1 cellular context compared by ENCODE assay signal in the genomic region with DNA sequence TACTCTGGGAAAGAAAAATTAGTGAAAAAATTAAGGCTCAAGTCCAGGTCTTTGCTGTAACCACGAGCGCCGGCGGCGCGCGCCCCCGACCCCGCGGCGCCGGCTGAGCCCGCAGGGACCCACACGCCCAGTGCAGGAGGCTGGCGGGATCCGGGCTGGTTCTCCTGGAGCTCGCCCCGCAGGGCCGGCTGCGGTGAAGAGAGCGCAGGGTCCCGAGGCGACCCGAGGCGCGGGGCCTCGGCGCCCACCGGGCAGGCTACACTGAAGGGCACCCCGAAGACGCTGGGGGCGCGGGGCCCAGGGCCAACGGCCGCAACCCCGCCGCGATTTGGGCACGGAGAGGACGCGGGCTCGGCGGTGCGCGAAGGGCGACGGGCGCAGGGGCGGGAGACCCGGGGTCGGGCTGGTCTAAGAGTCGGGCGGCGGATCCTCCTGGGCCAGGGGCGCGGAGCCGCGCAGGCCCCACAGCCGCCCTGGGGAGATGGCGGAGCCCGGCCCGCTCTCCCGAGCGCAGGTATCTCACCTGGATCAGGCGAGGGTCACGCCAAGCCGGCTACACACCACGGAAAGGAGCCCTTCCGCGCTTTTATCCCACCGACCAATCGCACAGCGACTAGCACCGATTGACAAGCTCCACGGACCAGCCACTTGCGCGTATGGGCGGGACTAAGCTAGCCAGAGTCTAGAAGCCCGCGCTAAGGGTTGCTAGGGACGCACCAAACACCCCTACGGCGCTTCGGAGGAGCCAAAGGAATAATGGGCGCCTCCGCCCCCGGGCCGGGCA.
TF ChIP-seq lines count a peak whose summit lies in the region.

A gene (minus strand): TSS at position 582 of the 784 bp plus-strand sequence. CDS start 6,440 bp downstream, outside the sequence.

TF ChIP-seq in HepG2, 621 proteins besides CTCF, POLR2A, EP300 and RAD21 (continued from another document and continues in another):
- TF ChIP-seq, protein P1, sequence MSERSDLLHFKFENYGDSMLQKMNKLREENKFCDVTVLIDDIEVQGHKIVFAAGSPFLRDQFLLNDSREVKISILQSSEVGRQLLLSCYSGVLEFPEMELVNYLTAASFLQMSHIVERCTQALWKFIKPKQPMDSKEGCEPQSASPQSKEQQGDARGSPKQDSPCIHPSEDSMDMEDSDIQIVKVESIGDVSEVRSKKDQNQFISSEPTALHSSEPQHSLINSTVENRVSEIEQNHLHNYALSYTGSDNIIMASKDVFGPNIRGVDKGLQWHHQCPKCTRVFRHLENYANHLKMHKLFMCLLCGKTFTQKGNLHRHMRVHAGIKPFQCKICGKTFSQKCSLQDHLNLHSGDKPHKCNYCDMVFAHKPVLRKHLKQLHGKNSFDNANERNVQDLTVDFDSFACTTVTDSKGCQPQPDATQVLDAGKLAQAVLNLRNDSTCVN (CRISPR knock-in tag; IDR thresholded peaks at IDR 0.05; ENCODE audit: borderline replicate concordance) = no peak
- TF ChIP-seq MAFK (conservative IDR thresholded peaks at IDR 0.05 in 1 of 2, IDR thresholded peaks at IDR 0.05 in 1 of 2; ENCODE audit: low read length in 2 of 2) = no peak
- TF ChIP-seq, protein P2, sequence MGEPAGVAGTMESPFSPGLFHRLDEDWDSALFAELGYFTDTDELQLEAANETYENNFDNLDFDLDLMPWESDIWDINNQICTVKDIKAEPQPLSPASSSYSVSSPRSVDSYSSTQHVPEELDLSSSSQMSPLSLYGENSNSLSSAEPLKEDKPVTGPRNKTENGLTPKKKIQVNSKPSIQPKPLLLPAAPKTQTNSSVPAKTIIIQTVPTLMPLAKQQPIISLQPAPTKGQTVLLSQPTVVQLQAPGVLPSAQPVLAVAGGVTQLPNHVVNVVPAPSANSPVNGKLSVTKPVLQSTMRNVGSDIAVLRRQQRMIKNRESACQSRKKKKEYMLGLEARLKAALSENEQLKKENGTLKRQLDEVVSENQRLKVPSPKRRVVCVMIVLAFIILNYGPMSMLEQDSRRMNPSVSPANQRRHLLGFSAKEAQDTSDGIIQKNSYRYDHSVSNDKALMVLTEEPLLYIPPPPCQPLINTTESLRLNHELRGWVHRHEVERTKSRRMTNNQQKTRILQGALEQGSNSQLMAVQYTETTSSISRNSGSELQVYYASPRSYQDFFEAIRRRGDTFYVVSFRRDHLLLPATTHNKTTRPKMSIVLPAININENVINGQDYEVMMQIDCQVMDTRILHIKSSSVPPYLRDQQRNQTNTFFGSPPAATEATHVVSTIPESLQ (CRISPR knock-in tag; conservative IDR thresholded peaks at IDR 0.05) = 0 out of 2 replicates have a peak, but pooled peaks have one; percentile 52
- TF ChIP-seq ZNF788 (CRISPR knock-in tag; IDR thresholded peaks at IDR 0.05; ENCODE audit: borderline replicate concordance) = peak; percentile 50; the same call in 1 of the 2 replicates
- peak; percentile 55; the same call in 1 of the 2 replicates for TF ChIP-seq GATAD1 (CRISPR knock-in tag; IDR thresholded peaks at IDR 0.05)
- TF ChIP-seq, protein P3, sequence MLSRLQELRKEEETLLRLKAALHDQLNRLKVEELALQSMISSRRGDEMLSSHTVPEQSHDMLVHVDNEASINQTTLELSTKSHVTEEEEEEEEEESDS (CRISPR knock-in tag; IDR thresholded peaks at IDR 0.05; ENCODE audit: borderline replicate concordance) = no peak
- TF ChIP-seq ZNF230 (CRISPR knock-in tag; IDR thresholded peaks at IDR 0.05) = peak; percentile 39; the same call in 1 of the 2 replicates
- no peak for TF ChIP-seq ZNF569 (CRISPR knock-in tag; IDR thresholded peaks at IDR 0.05; ENCODE audit: borderline replicate concordance)
- TF ChIP-seq, protein P4, sequence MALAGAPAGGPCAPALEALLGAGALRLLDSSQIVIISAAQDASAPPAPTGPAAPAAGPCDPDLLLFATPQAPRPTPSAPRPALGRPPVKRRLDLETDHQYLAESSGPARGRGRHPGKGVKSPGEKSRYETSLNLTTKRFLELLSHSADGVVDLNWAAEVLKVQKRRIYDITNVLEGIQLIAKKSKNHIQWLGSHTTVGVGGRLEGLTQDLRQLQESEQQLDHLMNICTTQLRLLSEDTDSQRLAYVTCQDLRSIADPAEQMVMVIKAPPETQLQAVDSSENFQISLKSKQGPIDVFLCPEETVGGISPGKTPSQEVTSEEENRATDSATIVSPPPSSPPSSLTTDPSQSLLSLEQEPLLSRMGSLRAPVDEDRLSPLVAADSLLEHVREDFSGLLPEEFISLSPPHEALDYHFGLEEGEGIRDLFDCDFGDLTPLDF (CRISPR knock-in tag; IDR thresholded peaks at IDR 0.05) = peak; percentile 94
- TF ChIP-seq, protein P5, sequence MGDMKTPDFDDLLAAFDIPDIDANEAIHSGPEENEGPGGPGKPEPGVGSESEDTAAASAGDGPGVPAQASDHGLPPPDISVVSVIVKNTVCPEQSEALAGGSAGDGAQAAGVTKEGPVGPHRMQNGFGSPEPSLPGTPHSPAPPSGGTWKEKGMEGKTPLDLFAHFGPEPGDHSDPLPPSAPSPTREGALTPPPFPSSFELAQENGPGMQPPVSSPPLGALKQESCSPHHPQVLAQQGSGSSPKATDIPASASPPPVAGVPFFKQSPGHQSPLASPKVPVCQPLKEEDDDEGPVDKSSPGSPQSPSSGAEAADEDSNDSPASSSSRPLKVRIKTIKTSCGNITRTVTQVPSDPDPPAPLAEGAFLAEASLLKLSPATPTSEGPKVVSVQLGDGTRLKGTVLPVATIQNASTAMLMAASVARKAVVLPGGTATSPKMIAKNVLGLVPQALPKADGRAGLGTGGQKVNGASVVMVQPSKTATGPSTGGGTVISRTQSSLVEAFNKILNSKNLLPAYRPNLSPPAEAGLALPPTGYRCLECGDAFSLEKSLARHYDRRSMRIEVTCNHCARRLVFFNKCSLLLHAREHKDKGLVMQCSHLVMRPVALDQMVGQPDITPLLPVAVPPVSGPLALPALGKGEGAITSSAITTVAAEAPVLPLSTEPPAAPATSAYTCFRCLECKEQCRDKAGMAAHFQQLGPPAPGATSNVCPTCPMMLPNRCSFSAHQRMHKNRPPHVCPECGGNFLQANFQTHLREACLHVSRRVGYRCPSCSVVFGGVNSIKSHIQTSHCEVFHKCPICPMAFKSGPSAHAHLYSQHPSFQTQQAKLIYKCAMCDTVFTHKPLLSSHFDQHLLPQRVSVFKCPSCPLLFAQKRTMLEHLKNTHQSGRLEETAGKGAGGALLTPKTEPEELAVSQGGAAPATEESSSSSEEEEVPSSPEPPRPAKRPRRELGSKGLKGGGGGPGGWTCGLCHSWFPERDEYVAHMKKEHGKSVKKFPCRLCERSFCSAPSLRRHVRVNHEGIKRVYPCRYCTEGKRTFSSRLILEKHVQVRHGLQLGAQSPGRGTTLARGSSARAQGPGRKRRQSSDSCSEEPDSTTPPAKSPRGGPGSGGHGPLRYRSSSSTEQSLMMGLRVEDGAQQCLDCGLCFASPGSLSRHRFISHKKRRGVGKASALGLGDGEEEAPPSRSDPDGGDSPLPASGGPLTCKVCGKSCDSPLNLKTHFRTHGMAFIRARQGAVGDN (CRISPR knock-in tag; IDR thresholded peaks at IDR 0.05) = peak; percentile 90
- TF ChIP-seq CREM (IDR thresholded peaks at IDR 0.05) = peak; percentile 27; the same call in 1 of the 2 replicates
- no peak for TF ChIP-seq CREM (CRISPR knock-in tag; IDR thresholded peaks at IDR 0.05)
- no peak; the same call in 1 of the 2 replicates for TF ChIP-seq ZNF33B (CRISPR knock-in tag; IDR thresholded peaks at IDR 0.05)
- peak; percentile 77 for TF ChIP-seq NAIF1 (CRISPR knock-in tag; IDR thresholded peaks at IDR 0.05; ENCODE audit: borderline replicate concordance)
- TF ChIP-seq, protein P6, sequence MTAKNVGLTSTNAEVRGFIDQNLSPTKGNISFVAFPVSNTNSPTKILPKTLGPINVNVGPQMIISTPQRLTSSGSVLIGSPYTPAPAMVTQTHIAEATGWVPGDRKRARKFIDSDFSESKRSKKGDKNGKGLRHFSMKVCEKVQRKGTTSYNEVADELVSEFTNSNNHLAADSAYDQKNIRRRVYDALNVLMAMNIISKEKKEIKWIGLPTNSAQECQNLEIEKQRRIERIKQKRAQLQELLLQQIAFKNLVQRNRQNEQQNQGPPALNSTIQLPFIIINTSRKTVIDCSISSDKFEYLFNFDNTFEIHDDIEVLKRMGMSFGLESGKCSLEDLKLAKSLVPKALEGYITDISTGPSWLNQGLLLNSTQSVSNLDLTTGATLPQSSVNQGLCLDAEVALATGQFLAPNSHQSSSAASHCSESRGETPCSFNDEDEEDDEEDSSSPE (CRISPR knock-in tag; IDR thresholded peaks at IDR 0.05) = peak; percentile 96
- 0 out of 2 replicates have a peak, but pooled peaks have one; percentile 12 for TF ChIP-seq TGIF2 (CRISPR knock-in tag; IDR thresholded peaks at IDR 0.05)
- peak; percentile 46; the same call in 1 of the 2 replicates for TF ChIP-seq MYC (CRISPR knock-in tag; IDR thresholded peaks at IDR 0.05; ENCODE audit: borderline replicate concordance)
- TF ChIP-seq RFXAP (CRISPR knock-in tag; IDR thresholded peaks at IDR 0.05; ENCODE audit: borderline replicate concordance) = no peak
- TF ChIP-seq ZNF121 (CRISPR knock-in tag; IDR thresholded peaks at IDR 0.05) = no peak
- TF ChIP-seq TBX3 (IDR thresholded peaks at IDR 0.05; ENCODE audit: borderline replicate concordance) = no peak
- TF ChIP-seq YEATS4 (CRISPR knock-in tag; IDR thresholded peaks at IDR 0.05; ENCODE audit: borderline replicate concordance) = peak; percentile 69; the same call in 1 of the 2 replicates
- TF ChIP-seq MEIS1 (CRISPR knock-in tag; IDR thresholded peaks at IDR 0.05; ENCODE audit: borderline replicate concordance) = no peak
- TF ChIP-seq, protein P7, sequence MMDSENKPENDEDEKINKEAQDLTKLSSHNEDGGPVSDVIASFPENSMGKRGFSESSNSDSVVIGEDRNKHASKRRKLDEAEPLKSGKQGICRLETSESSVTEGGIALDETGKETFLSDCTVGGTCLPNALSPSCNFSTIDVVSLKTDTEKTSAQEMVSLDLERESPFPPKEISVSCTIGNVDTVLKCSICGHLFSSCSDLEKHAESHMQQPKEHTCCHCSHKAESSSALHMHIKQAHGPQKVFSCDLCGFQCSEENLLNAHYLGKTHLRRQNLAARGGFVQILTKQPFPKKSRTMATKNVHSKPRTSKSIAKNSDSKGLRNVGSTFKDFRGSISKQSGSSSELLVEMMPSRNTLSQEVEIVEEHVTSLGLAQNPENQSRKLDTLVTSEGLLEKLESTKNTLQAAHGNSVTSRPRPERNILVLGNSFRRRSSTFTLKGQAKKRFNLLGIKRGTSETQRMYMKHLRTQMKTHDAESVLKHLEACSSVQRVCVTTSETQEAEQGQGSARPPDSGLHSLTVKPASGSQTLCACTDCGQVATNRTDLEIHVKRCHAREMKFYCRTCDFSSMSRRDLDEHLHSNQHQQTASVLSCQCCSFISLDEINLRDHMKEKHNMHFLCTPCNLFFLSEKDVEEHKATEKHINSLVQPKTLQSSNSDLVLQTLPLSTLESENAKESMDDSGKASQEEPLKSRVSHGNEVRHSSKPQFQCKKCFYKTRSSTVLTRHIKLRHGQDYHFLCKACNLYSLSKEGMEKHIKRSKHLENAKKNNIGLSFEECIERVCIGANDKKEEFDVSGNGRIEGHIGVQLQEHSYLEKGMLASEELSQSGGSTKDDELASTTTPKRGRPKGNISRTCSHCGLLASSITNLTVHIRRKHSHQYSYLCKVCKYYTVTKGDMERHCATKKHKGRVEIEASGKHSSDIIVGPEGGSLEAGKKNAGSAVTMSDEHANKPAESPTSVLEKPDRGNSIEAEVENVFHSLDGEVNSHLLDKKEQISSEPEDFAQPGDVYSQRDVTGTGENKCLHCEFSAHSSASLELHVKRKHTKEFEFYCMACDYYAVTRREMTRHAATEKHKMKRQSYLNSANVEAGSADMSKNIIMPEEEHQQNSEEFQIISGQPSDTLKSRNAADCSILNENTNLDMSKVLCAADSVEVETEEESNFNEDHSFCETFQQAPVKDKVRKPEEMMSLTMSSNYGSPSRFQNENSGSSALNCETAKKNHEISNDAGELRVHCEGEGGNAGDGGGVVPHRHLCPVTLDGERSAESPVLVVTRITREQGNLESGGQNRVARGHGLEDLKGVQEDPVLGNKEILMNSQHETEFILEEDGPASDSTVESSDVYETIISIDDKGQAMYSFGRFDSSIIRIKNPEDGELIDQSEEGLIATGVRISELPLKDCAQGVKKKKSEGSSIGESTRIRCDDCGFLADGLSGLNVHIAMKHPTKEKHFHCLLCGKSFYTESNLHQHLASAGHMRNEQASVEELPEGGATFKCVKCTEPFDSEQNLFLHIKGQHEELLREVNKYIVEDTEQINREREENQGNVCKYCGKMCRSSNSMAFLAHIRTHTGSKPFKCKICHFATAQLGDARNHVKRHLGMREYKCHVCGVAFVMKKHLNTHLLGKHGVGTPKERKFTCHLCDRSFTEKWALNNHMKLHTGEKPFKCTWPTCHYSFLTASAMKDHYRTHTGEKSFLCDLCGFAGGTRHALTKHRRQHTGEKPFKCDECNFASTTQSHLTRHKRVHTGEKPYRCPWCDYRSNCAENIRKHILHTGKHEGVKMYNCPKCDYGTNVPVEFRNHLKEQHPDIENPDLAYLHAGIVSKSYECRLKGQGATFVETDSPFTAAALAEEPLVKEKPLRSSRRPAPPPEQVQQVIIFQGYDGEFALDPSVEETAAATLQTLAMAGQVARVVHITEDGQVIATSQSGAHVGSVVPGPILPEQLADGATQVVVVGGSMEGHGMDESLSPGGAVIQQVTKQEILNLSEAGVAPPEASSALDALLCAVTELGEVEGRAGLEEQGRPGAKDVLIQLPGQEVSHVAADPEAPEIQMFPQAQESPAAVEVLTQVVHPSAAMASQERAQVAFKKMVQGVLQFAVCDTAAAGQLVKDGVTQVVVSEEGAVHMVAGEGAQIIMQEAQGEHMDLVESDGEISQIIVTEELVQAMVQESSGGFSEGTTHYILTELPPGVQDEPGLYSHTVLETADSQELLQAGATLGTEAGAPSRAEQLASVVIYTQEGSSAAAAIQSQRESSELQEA (CRISPR knock-in tag; IDR thresholded peaks at IDR 0.05; ENCODE audit: not compliant biosample characterization) = no peak
- peak; percentile 23 for TF ChIP-seq SRSF1 (optimal IDR thresholded peaks at IDR 0.05; ENCODE audit: low read depth, low read length)
- TF ChIP-seq PHB2 (IDR thresholded peaks at IDR 0.05; ENCODE audit: partially characterized antibody) = no peak
- TF ChIP-seq ZNF749 (CRISPR knock-in tag; IDR thresholded peaks at IDR 0.05; ENCODE audit: borderline replicate concordance) = peak; percentile 87
- TF ChIP-seq, protein P8, sequence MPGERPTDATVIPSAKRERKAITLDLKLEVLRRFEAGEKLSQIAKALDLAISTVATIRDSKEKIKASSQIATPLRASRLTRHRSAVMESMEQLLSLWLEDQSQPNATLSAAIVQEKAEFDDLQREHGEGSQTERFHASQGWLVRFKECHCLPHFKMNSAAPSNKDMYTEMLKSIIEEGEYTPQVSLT (CRISPR knock-in tag; IDR thresholded peaks at IDR 0.05; ENCODE audit: borderline replicate concordance, low read depth) = no peak
- no peak for TF ChIP-seq RBM22 (optimal IDR thresholded peaks at IDR 0.05; ENCODE audit: low read length)
- TF ChIP-seq ZNF567 (CRISPR knock-in tag; IDR thresholded peaks at IDR 0.05; ENCODE audit: borderline replicate concordance) = 0 out of 2 replicates have a peak, but pooled peaks have one; percentile 34
- TF ChIP-seq IKZF4 (CRISPR knock-in tag; IDR thresholded peaks at IDR 0.05; ENCODE audit: borderline replicate concordance, low read depth, not compliant biosample characterization) = peak; percentile 61
- TF ChIP-seq ZNF761 (CRISPR knock-in tag; conservative IDR thresholded peaks at IDR 0.05) = peak; percentile 36; the same call in 1 of the 2 replicates
- TF ChIP-seq MAFG (CRISPR knock-in tag; IDR thresholded peaks at IDR 0.05) = no peak
- peak; percentile 56; the same call in 1 of the 2 replicates for TF ChIP-seq GFI1 (CRISPR knock-in tag; IDR thresholded peaks at IDR 0.05; ENCODE audit: borderline replicate concordance)
- TF ChIP-seq, protein P9, sequence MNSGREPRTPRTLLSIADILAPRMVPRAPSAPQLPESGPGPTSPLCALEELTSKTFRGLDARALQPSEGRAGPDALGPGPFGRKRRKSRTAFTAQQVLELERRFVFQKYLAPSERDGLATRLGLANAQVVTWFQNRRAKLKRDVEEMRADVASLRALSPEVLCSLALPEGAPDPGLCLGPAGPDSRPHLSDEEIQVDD (CRISPR knock-in tag; IDR thresholded peaks at IDR 0.05; ENCODE audit: borderline replicate concordance) = 0 out of 2 replicates have a peak, but pooled peaks have one; percentile 27
